28 cellular contexts compared by ENCODE assay signal in the genomic region with DNA sequence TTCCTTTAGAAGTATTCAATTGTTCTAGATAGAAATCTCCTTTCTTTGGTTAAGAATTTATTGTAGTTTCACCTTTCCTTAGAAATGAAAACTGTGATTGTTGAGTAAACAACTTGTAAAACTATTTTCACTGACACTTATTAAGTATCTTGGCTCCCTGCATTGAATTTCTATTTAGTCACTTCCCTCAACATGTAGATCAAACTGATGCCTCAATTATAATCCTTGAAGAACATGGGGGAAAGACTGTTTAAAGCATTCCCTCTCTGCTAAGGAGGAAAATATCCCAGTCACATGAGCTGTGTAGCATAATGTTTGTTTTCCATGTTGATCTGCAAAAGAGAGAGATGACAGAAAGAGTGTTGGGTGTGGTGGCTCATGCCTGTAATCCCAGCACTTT.
DNase-seq lines count a peak whose midpoint lies in the region; ATAC-seq, FAIRE-seq and TF ChIP-seq lines count a peak whose summit lies in the region.
"Had no signal": no experiment of that assay in that cellular context is flagged by ENCODE, and none has a peak within 500 bp of the region (broad histone marks: within the 10 kb centered on the region; RNA-seq: fewer than 3 reads in every experiment).

No MANE protein-coding gene starts in this region.

- H4K20me1 ChIP-seq in PC-3 (ENCODE audit: low read length) (no peaks in the 10 kb centered on the region), endothelial cell of umbilical vein (replicated peaks; ENCODE audit: control insufficient read depth, extremely low read depth, insufficient read depth, low read length) (no peaks in the 10 kb centered on the region)
- H4K20me1 ChIP-seq: BLaER1 had no signal

- H3F3A ChIP-seq in PC-3 (ENCODE audit: low read length, unreplicated experiment), result no peaks in the 10 kb centered on the region

- TF ChIP-seq POLR2A in endothelial cell of umbilical vein (IDR thresholded peaks at IDR 0.05; ENCODE audit: low read depth, low read length), result no peak

- ATAC-seq in PC-3, result peak; percentile 81
- ATAC-seq: A549, GM12878 had no signal

- H3K27me3 Mint-ChIP-seq in activated CD4-positive, alpha-beta T cell treated with anti-CD3 and anti-CD28 coated beads, Interleukin-2, amount 10 ng/mL, durations not matched to agents 7 days and 5 days, result no peaks in the 10 kb centered on the region
- H3K27me3 Mint-ChIP-seq in chondrocyte (ENCODE audit: low read depth), result no peaks in the 10 kb centered on the region
- H3K27me3 Mint-ChIP-seq: CD4-positive, alpha-beta memory T cell; CD4-positive, CD25-positive, alpha-beta regulatory T cell; CD8-positive, alpha-beta memory T cell had no signal

- FAIRE-seq in endothelial cell of umbilical vein (lab: Jason Lieb, UNC), result no peak
- FAIRE-seq: A549, GM12878, GM12892, GM18507 had no signal

- H3K4me1 ChIP-seq in ACC112 (ENCODE audit: control insufficient read depth, insufficient read depth, low read length, unreplicated experiment) (peaks cover 7% of the 10 kb centered on the region), PC-3 (ENCODE audit: insufficient read depth, low read length) (peaks cover 10% of the 10 kb centered on the region), endothelial cell of umbilical vein (ENCODE audit: control insufficient read depth, extremely low read depth, insufficient read depth, low read length) (no peaks in the 10 kb centered on the region), skeletal muscle satellite cell (ENCODE audit: control insufficient read depth, insufficient read depth, low read length) (peaks cover 8% of the 10 kb centered on the region)
- H3K4me1 ChIP-seq: A549, BE2C, BLaER1 had no signal

- H3K4me3 Mint-ChIP-seq in activated CD4-positive, alpha-beta T cell treated with anti-CD3 and anti-CD28 coated beads, Interleukin-2, amount 10 ng/mL, durations not matched to agents 7 days and 5 days, result no peak overlapping the region
- no peak overlapping the region for H3K4me3 Mint-ChIP-seq in chondrocyte (ENCODE audit: unreplicated experiment)
- H3K4me3 Mint-ChIP-seq: CD14-positive monocyte; CD4-positive, alpha-beta memory T cell; CD4-positive, CD25-positive, alpha-beta regulatory T cell; CD8-positive, alpha-beta memory T cell had no signal

- peak overlapping the region; percentile 14 for H2AFZ ChIP-seq in ACC112 (ENCODE audit: low read length, unreplicated experiment)
- peak overlapping the region; percentile 60 for H2AFZ ChIP-seq in PC-3 (ENCODE audit: low read length)
- H2AFZ ChIP-seq in endothelial cell of umbilical vein (ENCODE audit: low read depth, low read length), result peak overlapping the region; percentile 59

- DNase-seq in PC-3 (peak; percentile 52), endothelial cell of umbilical vein (ENCODE audit: low read depth, low spot score) (no peak), OCI-M1 (lab: John Stamatoyannopoulos, UW) (no peak), chondrocyte (ENCODE audit: low spot score) (no peak)
- no peak for DNase-seq in activated CD4-positive, alpha-beta T cell treated with anti-CD3 and anti-CD28 coated beads, Interleukin-2, amount 10 ng/mL, durations not matched to agents 7 days and 5 days
- DNase-seq: ACHN; BE2C; C1 segment of cervical spinal cord; CD4-positive, alpha-beta memory T cell; CD4-positive, CD25-positive, alpha-beta regulatory T cell; CD8-positive, alpha-beta memory T cell; COR-L47; DMS 273 treated with DMSO at 0.1 percent for 48 hours; DMS153; DMS53; DMS79; DND-41; EL; GDM1 had no signal

- peak overlapping the region; percentile 56 for H3K4me2 ChIP-seq in PC-3 (ENCODE audit: low read length)
- no peak overlapping the region for H3K4me2 ChIP-seq in endothelial cell of umbilical vein (ENCODE audit: insufficient read depth, low read length)
- H3K4me2 ChIP-seq in skeletal muscle satellite cell (ENCODE audit: low read length), result peak overlapping the region; percentile 7
- H3K4me2 ChIP-seq: A549, BLaER1 had no signal

- intact Hi-C loops in PC-3 (cut with micrococcal nuclease) (loop anchor here (1.0 kb wide), 1 partner anchor 32 kb away; no protein-coding TSS in a partner anchor), endothelial cell of umbilical vein (cut with micrococcal nuclease) (loop anchor here (5.0 kb wide), 1 partner anchor 192 kb away; no protein-coding TSS in a partner anchor)

- H3K79me2 ChIP-seq in ACC112 (ENCODE audit: control insufficient read depth, insufficient read depth, low read length, unreplicated experiment), result no peaks in the 10 kb centered on the region
- no peaks in the 10 kb centered on the region for H3K79me2 ChIP-seq in PC-3 (ENCODE audit: low read length)
- H3K79me2 ChIP-seq in endothelial cell of umbilical vein (ENCODE audit: control insufficient read depth, insufficient read depth, low read length), result no peaks in the 10 kb centered on the region

- no peaks in the 10 kb centered on the region for H3K9me2 ChIP-seq in PC-3 (replicated peaks; ENCODE audit: low read length)

- H3K4me3 ChIP-seq in ACC112 (ENCODE audit: low read depth, low read length) (no peak overlapping the region), PC-3 (ENCODE audit: low read length) (peak overlapping the region; percentile 46), endothelial cell of umbilical vein (replicated peaks in 1 of 3; ENCODE audit: insufficient read depth in 1 of 3, low read depth in 1 of 3, low read length in 3 of 3) (peak overlapping the region in 1 of 3 experiments; percentile 25), skeletal muscle satellite cell (ENCODE audit: low read length) (no peak overlapping the region)
- H3K4me3 ChIP-seq: A549, BLaER1, GM12878 had no signal

- BruUV-seq in PC-3 (replicated peaks; lab: Mats Ljungman, UMichigan) (no TSS peak), endothelial cell of umbilical vein (replicated peaks; lab: Mats Ljungman, UMichigan) (no TSS peak)

- H3K4me1 Mint-ChIP-seq in activated CD4-positive, alpha-beta T cell treated with anti-CD3 and anti-CD28 coated beads, Interleukin-2, amount 10 ng/mL, durations not matched to agents 7 days and 5 days, result no peaks in the 10 kb centered on the region
- H3K4me1 Mint-ChIP-seq in chondrocyte (ENCODE audit: low read depth), result peaks cover 25% of the 10 kb centered on the region
- H3K4me1 Mint-ChIP-seq: CD14-positive monocyte; CD4-positive, alpha-beta memory T cell; CD4-positive, CD25-positive, alpha-beta regulatory T cell; CD8-positive, alpha-beta memory T cell had no signal

- POLR2A ChIA-PET in PC-3 (lab: Charles Lee; ENCODE audit: unreplicated experiment) (no interaction called here), endothelial cell of umbilical vein (lab: Charles Lee) (no interaction called here)
- POLR2A ChIA-PET in activated CD4-positive, alpha-beta T cell treated with anti-CD3 and anti-CD28 coated beads, Interleukin-2, amount 10 ng/mL, durations not matched to agents 7 days and 5 days (lab: Charles Lee), result no interaction called here

- H3K27ac ChIP-seq in ACC112 (ENCODE audit: low read depth, low read length) (peak overlapping the region; percentile 12; the same call in 1 of the 2 replicates), PC-3 (ENCODE audit: low read length) (peak overlapping the region; percentile 81), endothelial cell of umbilical vein (ENCODE audit: insufficient read depth, low read depth, low read length) (no peak overlapping the region)
- H3K27ac ChIP-seq: 22Rv1, A549, BLaER1 had no signal

- no peak for TF ChIP-seq CTCF in PC-3 (conservative IDR thresholded peaks at IDR 0.05; ENCODE audit: low read depth, low read length)
- no peak for TF ChIP-seq CTCF in endothelial cell of umbilical vein (IDR thresholded peaks at IDR 0.05; ENCODE audit: extremely low read depth in 1 of 2, insufficient read depth in 1 of 2, low read depth in 1 of 2, low read length in 2 of 2)
- TF ChIP-seq CTCF in chondrocyte (IDR thresholded peaks at IDR 0.05), result no peak

- H3K27ac Mint-ChIP-seq in activated CD4-positive, alpha-beta T cell treated with anti-CD3 and anti-CD28 coated beads, Interleukin-2, amount 10 ng/mL, durations not matched to agents 7 days and 5 days, result no peak overlapping the region
- no peak overlapping the region for H3K27ac Mint-ChIP-seq in chondrocyte (ENCODE audit: unreplicated experiment)
- H3K27ac Mint-ChIP-seq: CD14-positive monocyte; CD4-positive, alpha-beta memory T cell; CD4-positive, CD25-positive, alpha-beta regulatory T cell; CD8-positive, alpha-beta memory T cell had no signal

- no peaks in the 10 kb centered on the region for H3K9me1 ChIP-seq in endothelial cell of umbilical vein (replicated peaks; ENCODE audit: control insufficient read depth, extremely low read depth, insufficient read depth, low read length)

- dilution Hi-C loops in endothelial cell of umbilical vein (cut with MboI; ENCODE audit: extremely low pct_ligation_motif_present, low sequenced_read_pairs), result no loop called here

- H3K27me3 ChIP-seq in ACC112 (ENCODE audit: insufficient read depth, low read length), result no peaks in the 10 kb centered on the region
- no peaks in the 10 kb centered on the region for H3K27me3 ChIP-seq in PC-3 (ENCODE audit: low read length)
- H3K27me3 ChIP-seq in endothelial cell of umbilical vein (ENCODE audit: control insufficient read depth in 2 of 2, insufficient read depth in 2 of 2, low read length in 2 of 2), result no peaks in the 10 kb centered on the region
- no peaks in the 10 kb centered on the region for H3K27me3 ChIP-seq in skeletal muscle satellite cell (ENCODE audit: control insufficient read depth, insufficient read depth, low read length)
- H3K27me3 ChIP-seq: BE2C, BLaER1 had no signal

- peaks cover 5% of the 10 kb centered on the region for H3K9me3 Mint-ChIP-seq in activated CD4-positive, alpha-beta T cell treated with anti-CD3 and anti-CD28 coated beads, Interleukin-2, amount 10 ng/mL, durations not matched to agents 7 days and 5 days
- H3K9me3 Mint-ChIP-seq in chondrocyte (ENCODE audit: low read depth), result peaks cover 22% of the 10 kb centered on the region

- H3K9me3 ChIP-seq in PC-3 (ENCODE audit: low read length) (no peaks in the 10 kb centered on the region), endothelial cell of umbilical vein (replicated peaks; ENCODE audit: control insufficient read depth, insufficient read depth, low read length) (no peaks in the 10 kb centered on the region), skeletal muscle satellite cell (replicated peaks; ENCODE audit: low read length) (no peaks in the 10 kb centered on the region)
- H3K9me3 ChIP-seq: A549, BE2C, BLaER1 had no signal

- CTCF ChIA-PET in PC-3 (lab: Charles Lee), result no interaction called here
- CTCF ChIA-PET in endothelial cell of umbilical vein (lab: Charles Lee), result interaction anchor here (1.1 to 1.4 kb wide), 2 partner anchors 14 to 19 kb away, joined by 4 to 6 read pairs; no protein-coding TSS in a partner anchor
- CTCF ChIA-PET in activated CD4-positive, alpha-beta T cell treated with anti-CD3 and anti-CD28 coated beads, Interleukin-2, amount 10 ng/mL, durations not matched to agents 7 days and 5 days (lab: Charles Lee), result no interaction called here

- H3K36me3 ChIP-seq in ACC112 (ENCODE audit: insufficient read depth, low read length), result no peaks in the 10 kb centered on the region
- H3K36me3 ChIP-seq in PC-3 (ENCODE audit: low read depth, low read length), result no peaks in the 10 kb centered on the region
- H3K36me3 ChIP-seq in endothelial cell of umbilical vein (ENCODE audit: control insufficient read depth in 2 of 2, extremely low read depth in 1 of 2, insufficient read depth in 2 of 2, low read length in 2 of 2), result no peaks in the 10 kb centered on the region
- no peaks in the 10 kb centered on the region for H3K36me3 ChIP-seq in skeletal muscle satellite cell (ENCODE audit: insufficient read depth, low read length)
- H3K36me3 ChIP-seq: BE2C, BLaER1 had no signal

- no peaks in the 10 kb centered on the region for H3K36me3 Mint-ChIP-seq in activated CD4-positive, alpha-beta T cell treated with anti-CD3 and anti-CD28 coated beads, Interleukin-2, amount 10 ng/mL, durations not matched to agents 7 days and 5 days (ENCODE audit: low read depth)
- H3K36me3 Mint-ChIP-seq in chondrocyte (ENCODE audit: low read depth), result peaks cover 7% of the 10 kb centered on the region
- H3K36me3 Mint-ChIP-seq: CD14-positive monocyte; CD4-positive, alpha-beta memory T cell; CD4-positive, CD25-positive, alpha-beta regulatory T cell; CD8-positive, alpha-beta memory T cell had no signal

- H3K9ac ChIP-seq in PC-3 (ENCODE audit: low read length) (no peak overlapping the region), endothelial cell of umbilical vein (replicated peaks; ENCODE audit: extremely low read depth, insufficient read depth, low read length) (no peak overlapping the region), skeletal muscle satellite cell (ENCODE audit: low read depth, low read length) (no peak overlapping the region)
- H3K9ac ChIP-seq: BLaER1 had no signal
